ENCODE assay signal across 22 cellular contexts in genomic region chr20:51036226-51036625, GRCh38.
"Had no signal": no experiment of that assay in that cellular context is flagged by ENCODE, and none has a peak within 500 bp of the region (broad histone marks: within the 10 kb centered on the region; RNA-seq: fewer than 3 reads in every experiment).

No MANE protein-coding gene starts in this region.

- H2AFZ ChIP-seq: neural progenitor cell had no signal

- H3K9me3 Mint-ChIP-seq: activated B cell treated with CpG ODN at 0.5 μM for 24 hours; activated naive CD8-positive, alpha-beta T cell treated with anti-CD3 and anti-CD28 coated beads for 36 hours; effector memory CD8-positive, alpha-beta T cell had no signal

- H3K4me2 ChIP-seq: neural progenitor cell had no signal

- FAIRE-seq: keratinocyte, small intestine had no signal

- H3K36me3 Mint-ChIP-seq: activated CD8-positive, alpha-beta memory T cell treated with anti-CD3 and anti-CD28 coated beads, Interleukin-2, amount 10 ng/mL, durations not matched to agents 7 days and 5 days; activated naive CD8-positive, alpha-beta T cell treated with anti-CD3 and anti-CD28 coated beads for 36 hours; neural progenitor cell had no signal

- H3K27ac Mint-ChIP-seq: activated B cell treated with CpG ODN at 0.5 μM for 24 hours; activated CD4-positive, alpha-beta memory T cell treated with anti-CD3 and anti-CD28 coated beads, Interleukin-2, amount 10 ng/mL, durations not matched to agents 7 days and 5 days; activated CD8-positive, alpha-beta memory T cell treated with anti-CD3 and anti-CD28 coated beads, Interleukin-2, amount 10 ng/mL, durations not matched to agents 7 days and 5 days; activated naive CD8-positive, alpha-beta T cell treated with anti-CD3 and anti-CD28 coated beads for 36 hours; effector memory CD8-positive, alpha-beta T cell; neural progenitor cell had no signal

- H3K4me3 ChIP-seq: lung, neural progenitor cell, prostate gland, right atrium auricular region, stomach, testis, upper lobe of left lung had no signal

- H3K27me3 ChIP-seq: foreskin keratinocyte, neural progenitor cell, right atrium auricular region, testis, upper lobe of left lung had no signal

- H3K4me1 ChIP-seq: foreskin keratinocyte, prostate gland, testis, upper lobe of left lung had no signal

- H3K9me3 ChIP-seq: prostate gland, right atrium auricular region, stomach, testis, upper lobe of left lung had no signal

- DNase-seq: activated B cell treated with CpG ODN at 0.5 μM for 24 hours; activated CD4-positive, alpha-beta memory T cell treated with anti-CD3 and anti-CD28 coated beads, Interleukin-2, amount 10 ng/mL, durations not matched to agents 7 days and 5 days; activated CD4-positive, alpha-beta T cell treated with anti-CD3 and anti-CD28 coated beads for 4 hours; activated CD8-positive, alpha-beta memory T cell treated with anti-CD3 and anti-CD28 coated beads, Interleukin-2, amount 10 ng/mL, durations not matched to agents 7 days and 5 days; activated naive CD8-positive, alpha-beta T cell treated with anti-CD3 and anti-CD28 coated beads for 36 hours; amygdala; effector memory CD8-positive, alpha-beta T cell; foreskin keratinocyte; glutamatergic neuron; small intestine; stimulated activated CD4-positive, alpha-beta T cell treated with anti-CD3 and anti-CD28 coated beads, Interleukin-4, amount 100 ng/mL, for 1 hour; stomach; T-helper 9 cell; testis; upper lobe of left lung had no signal

- H3K4me3 Mint-ChIP-seq: activated B cell treated with CpG ODN at 0.5 μM for 24 hours; activated CD4-positive, alpha-beta memory T cell treated with anti-CD3 and anti-CD28 coated beads, Interleukin-2, amount 10 ng/mL, durations not matched to agents 7 days and 5 days; activated CD8-positive, alpha-beta memory T cell treated with anti-CD3 and anti-CD28 coated beads, Interleukin-2, amount 10 ng/mL, durations not matched to agents 7 days and 5 days; activated naive CD8-positive, alpha-beta T cell treated with anti-CD3 and anti-CD28 coated beads for 36 hours; effector memory CD8-positive, alpha-beta T cell; neural progenitor cell had no signal

- ATAC-seq: activated CD8-positive, alpha-beta memory T cell treated with anti-CD3 and anti-CD28 coated beads, Interleukin-2, amount 10 ng/mL, durations not matched to agents 7 days and 5 days; effector memory CD8-positive, alpha-beta T cell; left lobe of liver had no signal

- H3K36me3 ChIP-seq: neural progenitor cell, prostate gland, right atrium auricular region, stomach, upper lobe of left lung had no signal

- H3K9ac ChIP-seq: neural progenitor cell had no signal

- H3K27ac ChIP-seq: epithelial cell of prostate, foreskin keratinocyte, neural progenitor cell, prostate gland, right atrium auricular region, stomach, testis, upper lobe of left lung had no signal
